In the genomic region with DNA sequence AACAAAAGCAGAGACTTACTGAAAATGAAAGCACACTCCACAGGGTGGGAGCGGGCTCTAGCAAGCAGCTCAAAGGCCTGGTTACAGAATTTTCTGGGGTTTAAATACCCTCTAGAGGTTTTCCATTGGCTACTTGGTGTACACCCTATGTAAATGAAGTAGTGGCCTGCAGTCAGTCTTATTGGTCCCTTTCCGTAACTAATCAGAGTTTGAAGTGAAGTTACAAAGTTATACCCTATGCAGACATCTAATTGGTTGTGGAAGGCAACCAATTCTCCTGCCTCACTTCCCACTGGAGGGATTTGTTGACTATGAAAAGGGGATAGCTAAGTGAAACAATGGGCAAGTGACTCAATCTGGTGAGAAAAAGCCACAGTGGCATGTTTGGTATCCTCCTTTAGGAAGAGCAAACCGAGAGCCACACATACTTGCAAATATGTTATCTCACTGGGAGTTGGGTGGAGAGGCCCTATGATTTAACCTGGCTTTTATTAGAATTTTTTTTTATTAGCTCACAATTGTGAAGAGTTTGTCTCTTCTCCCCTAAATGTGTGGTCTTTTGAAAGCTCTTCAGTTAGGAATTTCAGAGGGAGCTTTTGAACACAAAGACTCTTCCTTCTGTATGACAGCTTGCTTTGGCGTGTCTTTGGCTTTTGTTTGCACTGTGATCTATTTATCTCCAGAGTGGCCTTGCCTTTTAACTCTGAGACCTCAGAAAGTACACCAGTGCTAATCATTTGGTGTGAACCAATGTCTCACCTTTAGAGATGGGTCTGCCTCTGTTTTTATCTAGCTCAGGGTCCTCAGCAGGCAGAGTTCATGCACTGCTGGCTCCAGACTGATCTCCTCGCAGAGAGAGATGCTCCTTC, we compare ENCODE assay signal across 8 cellular contexts.
A peak's percentile ranks its signal among the peaks of the same experiment; 100 is the strongest.
DNase-seq lines count a peak whose midpoint lies in the region; ATAC-seq, FAIRE-seq and TF ChIP-seq lines count a peak whose summit lies in the region.

No MANE protein-coding gene starts in this region.

- H3K36me3 Mint-ChIP-seq in glutamatergic neuron (ENCODE audit: unreplicated experiment) = no peaks in the 10 kb centered on the region

- H3K27ac Mint-ChIP-seq in glutamatergic neuron (ENCODE audit: unreplicated experiment) = peak overlapping the region; percentile 70

- DNase-seq in H4 (ENCODE audit: low spot score) (peak; percentile 95), SW 1271 (lab: John Stamatoyannopoulos, UW) (peak; percentile 52 to 85), glutamatergic neuron (no peak), smooth muscle cell of the brain vasculature (ENCODE audit: low read depth, low spot score) (peak; percentile 52), cortex of kidney (lab: John Stamatoyannopoulos, UW) (no peak), GM12891 (ENCODE audit: insufficient read length, low spot score) (no peak)
- DNase-seq in stimulated activated CD8-positive, alpha-beta memory T cell treated with anti-CD3 and anti-CD28 coated beads, Interleukin-4, amount 100 ng/mL, for 48 hours = no peak

- H3K27me3 Mint-ChIP-seq in glutamatergic neuron (ENCODE audit: unreplicated experiment) = peaks cover 10% of the 10 kb centered on the region

- no peak for ATAC-seq in GM21786 (IDR thresholded peaks at IDR 0.05; ENCODE audit: unreplicated experiment)

- TF ChIP-seq CTCF in glutamatergic neuron (IDR thresholded peaks at IDR 0.05; ENCODE audit: partially characterized antibody, unreplicated experiment) = no peak

- H3K9me3 Mint-ChIP-seq in glutamatergic neuron (ENCODE audit: unreplicated experiment) = peaks cover 30% of the 10 kb centered on the region

- peak overlapping the region; percentile 53 for H3K4me3 Mint-ChIP-seq in glutamatergic neuron (ENCODE audit: unreplicated experiment)

- no peak for FAIRE-seq in GM12891 (lab: Jason Lieb, UNC)

- no peak for TF ChIP-seq POLR2A in GM12891 (IDR thresholded peaks at IDR 0.05; ENCODE audit: low read depth, low read length)

- peaks cover 80% of the 10 kb centered on the region for H3K4me1 Mint-ChIP-seq in glutamatergic neuron (ENCODE audit: low read depth, unreplicated experiment)

TF ChIP-seq in GM12891, 5 proteins besides CTCF, POLR2A, EP300 and RAD21:
- TF ChIP-seq POU2F2 (IDR thresholded peaks at IDR 0.05; ENCODE audit: low read depth, low read length) (no peak), PAX5 (IDR thresholded peaks at IDR 0.05; ENCODE audit: insufficient read depth, low read length, severe bottlenecking) (no peak)

Comparison
In these comparisons a context has a peak if more than half of its experiments do, and no peak if none do; other contexts are left out.
1. DNase-seq: peak in H4 (single experiment), SW 1271 (2 of 2) and smooth muscle cell of the brain vasculature (single experiment); none in glutamatergic neuron (single experiment), stimulated activated CD8-positive, alpha-beta memory T cell treated with anti-CD3 and anti-CD28 coated beads, Interleukin-4, amount 100 ng/mL, for 48 hours (single experiment), cortex of kidney (single experiment) and GM12891 (single experiment).